In genomic region chr7:24477376-24477775, GRCh38 we compare ENCODE assay signal across 1 cellular context.
TF ChIP-seq lines count a peak whose summit lies in the region.

No MANE protein-coding gene starts in this region.

TF ChIP-seq in IMR-90, 13 proteins besides CTCF, POLR2A, EP300 and RAD21:
- TF ChIP-seq USF2 (IDR thresholded peaks at IDR 0.05; ENCODE audit: low read depth, low read length) (no peak), RFX5 (IDR thresholded peaks at IDR 0.05; ENCODE audit: low read depth, low read length) (no peak), MAFK (IDR thresholded peaks at IDR 0.05; ENCODE audit: low read depth, low read length) (no peak), BHLHE40 (IDR thresholded peaks at IDR 0.05; ENCODE audit: low read depth, low read length) (no peak), FOS (IDR thresholded peaks at IDR 0.05; ENCODE audit: low read depth, low read length) (no peak), RCOR1 (IDR thresholded peaks at IDR 0.05; ENCODE audit: insufficient replicate concordance, low read length) (no peak), NFE2L2 (IDR thresholded peaks at IDR 0.05; ENCODE audit: low read depth, low read length) (no peak), CEBPB (IDR thresholded peaks at IDR 0.05; ENCODE audit: low read depth, low read length) (no peak), CHD1 (IDR thresholded peaks at IDR 0.05; ENCODE audit: low read depth, low read length) (no peak), MXI1 (IDR thresholded peaks at IDR 0.05; ENCODE audit: borderline replicate concordance, low read depth, low read length) (no peak), SMC3 (IDR thresholded peaks at IDR 0.05; ENCODE audit: low read depth, low read length) (no peak), MAZ (IDR thresholded peaks at IDR 0.05; ENCODE audit: borderline replicate concordance, low read depth, low read length) (no peak)
- TF ChIP-seq, protein P1, sequence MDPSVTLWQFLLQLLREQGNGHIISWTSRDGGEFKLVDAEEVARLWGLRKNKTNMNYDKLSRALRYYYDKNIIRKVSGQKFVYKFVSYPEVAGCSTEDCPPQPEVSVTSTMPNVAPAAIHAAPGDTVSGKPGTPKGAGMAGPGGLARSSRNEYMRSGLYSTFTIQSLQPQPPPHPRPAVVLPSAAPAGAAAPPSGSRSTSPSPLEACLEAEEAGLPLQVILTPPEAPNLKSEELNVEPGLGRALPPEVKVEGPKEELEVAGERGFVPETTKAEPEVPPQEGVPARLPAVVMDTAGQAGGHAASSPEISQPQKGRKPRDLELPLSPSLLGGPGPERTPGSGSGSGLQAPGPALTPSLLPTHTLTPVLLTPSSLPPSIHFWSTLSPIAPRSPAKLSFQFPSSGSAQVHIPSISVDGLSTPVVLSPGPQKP (IDR thresholded peaks at IDR 0.05; ENCODE audit: borderline replicate concordance, low read depth, low read length), result no peak
